23 cellular contexts compared by ENCODE assay signal in genomic region chr12:91379051-91379775, GRCh38.
"Had no signal": no experiment of that assay in that cellular context is flagged by ENCODE, and none has a peak within 500 bp of the region (broad histone marks: within the 10 kb centered on the region; RNA-seq: fewer than 3 reads in every experiment).

No MANE protein-coding gene starts in this region.

- H3K4me1 ChIP-seq: colonic mucosa, parathyroid adenoma had no signal

- H3K27ac ChIP-seq: body of pancreas, colonic mucosa, gastroesophageal sphincter, heart left ventricle, parathyroid adenoma, right lobe of liver had no signal

- H3K9me3 Mint-ChIP-seq: activated B cell treated with CpG ODN at 0.5 μM for 24 hours; activated CD4-positive, alpha-beta memory T cell treated with anti-CD3 and anti-CD28 coated beads, Interleukin-2, amount 10 ng/mL, durations not matched to agents 7 days and 5 days; activated naive CD8-positive, alpha-beta T cell treated with anti-CD3 and anti-CD28 coated beads, Interleukin-2, amount 10 ng/mL, durations not matched to agents 7 days and 5 days; activated T-helper 2 cell treated with anti-CD3 and anti-CD28 coated beads, Interferon-gamma antibody, Interleukin-2, Interleukin-4, amounts not matched to agents 10 μg/mL and 5 μg/mL and 100 μg/mL, durations not matched to agents 14 hours and 24 hours and 36 hours; memory B cell; naive B cell had no signal

- H3K9me3 ChIP-seq: body of pancreas, colonic mucosa, gastroesophageal sphincter, heart left ventricle, mucosa of descending colon, right lobe of liver had no signal

- H3K4me3 ChIP-seq: body of pancreas, colonic mucosa, gastroesophageal sphincter, heart left ventricle, mucosa of descending colon, right lobe of liver, smooth muscle cell had no signal

- DNase-seq: activated B cell treated with CpG ODN at 0.5 μM for 24 hours; activated CD4-positive, alpha-beta memory T cell treated with anti-CD3 and anti-CD28 coated beads, Interleukin-2, amount 10 ng/mL, durations not matched to agents 7 days and 5 days; activated CD4-positive, alpha-beta T cell treated with anti-CD3 and anti-CD28 coated beads for 4 hours; activated CD8-positive, alpha-beta memory T cell treated with anti-CD3 and anti-CD28 coated beads, Interleukin-2, amount 10 ng/mL, durations not matched to agents 7 days and 5 days; activated naive CD4-positive, alpha-beta T cell treated with Interleukin-2 at 50 U/mL for 16 hours; activated naive CD8-positive, alpha-beta T cell treated with anti-CD3 and anti-CD28 coated beads, Interleukin-2, amount 10 ng/mL, durations not matched to agents 7 days and 5 days; activated T-cell treated with anti-CD3 and anti-CD28 coated beads, Interleukin-2, amount 50 U/mL, for 1 hour; body of pancreas; caudate nucleus; colonic mucosa; erythroblast; heart left ventricle; left ventricle myocardium superior; mucosa of descending colon; naive B cell; right lobe of liver; stimulated activated CD4-positive, alpha-beta T cell treated with anti-CD3 and anti-CD28 coated beads, Interleukin-4, amount 100 ng/mL, for 1 hour had no signal

- H3K27me3 ChIP-seq: body of pancreas, colonic mucosa, gastroesophageal sphincter, heart left ventricle, right lobe of liver had no signal

- H3K79me2 ChIP-seq: parathyroid adenoma had no signal

- FAIRE-seq: endometrium had no signal

- H3K4me3 Mint-ChIP-seq: activated B cell treated with CpG ODN at 0.5 μM for 24 hours; activated CD4-positive, alpha-beta memory T cell treated with anti-CD3 and anti-CD28 coated beads, Interleukin-2, amount 10 ng/mL, durations not matched to agents 7 days and 5 days; activated CD8-positive, alpha-beta memory T cell treated with anti-CD3 and anti-CD28 coated beads, Interleukin-2, amount 10 ng/mL, durations not matched to agents 7 days and 5 days; activated naive CD8-positive, alpha-beta T cell treated with anti-CD3 and anti-CD28 coated beads, Interleukin-2, amount 10 ng/mL, durations not matched to agents 7 days and 5 days; memory B cell; naive B cell had no signal

- H3K9ac ChIP-seq: parathyroid adenoma had no signal

- H2AFZ ChIP-seq: parathyroid adenoma had no signal

- H3K4me2 ChIP-seq: smooth muscle cell had no signal

- ATAC-seq: activated CD8-positive, alpha-beta memory T cell treated with anti-CD3 and anti-CD28 coated beads, Interleukin-2, amount 10 ng/mL, durations not matched to agents 7 days and 5 days; body of pancreas; gastroesophageal sphincter; heart left ventricle; left ventricle myocardium superior; mucosa of descending colon; right lobe of liver had no signal

- H3K36me3 ChIP-seq: colonic mucosa, gastroesophageal sphincter, heart left ventricle, right lobe of liver had no signal

- H3K27me3 Mint-ChIP-seq: activated B cell treated with CpG ODN at 0.5 μM for 24 hours, naive B cell had no signal

- H3K27ac Mint-ChIP-seq: activated B cell treated with CpG ODN at 0.5 μM for 24 hours; activated CD4-positive, alpha-beta memory T cell treated with anti-CD3 and anti-CD28 coated beads, Interleukin-2, amount 10 ng/mL, durations not matched to agents 7 days and 5 days; activated CD8-positive, alpha-beta memory T cell treated with anti-CD3 and anti-CD28 coated beads, Interleukin-2, amount 10 ng/mL, durations not matched to agents 7 days and 5 days; activated naive CD8-positive, alpha-beta T cell treated with anti-CD3 and anti-CD28 coated beads, Interleukin-2, amount 10 ng/mL, durations not matched to agents 7 days and 5 days; activated T-helper 2 cell treated with anti-CD3 and anti-CD28 coated beads, Interferon-gamma antibody, Interleukin-2, Interleukin-4, amounts not matched to agents 10 μg/mL and 5 μg/mL and 100 μg/mL, durations not matched to agents 14 hours and 24 hours and 36 hours; memory B cell; naive B cell had no signal
